Comparison of ENCODE assay signal across 16 cellular contexts in genomic region chr9:135080286-135081263, GRCh38. TPM values are rescaled to one million over a fixed set of nuclear protein-coding genes. Genes with fewer than 3 reads are reported as not detected.
"Had no signal": no experiment of that assay in that cellular context is flagged by ENCODE, and none has a peak within 500 bp of the region (broad histone marks: within the 10 kb centered on the region; RNA-seq: fewer than 3 reads in every experiment).

No MANE protein-coding gene starts in this region.

- ATAC-seq: activated T-cell treated with anti-CD3 and anti-CD28 coated beads, Interleukin-2, amount 50 U/mL, for 72 hours had no signal

- H3K27ac Mint-ChIP-seq: activated T-cell treated with anti-CD3 and anti-CD28 coated beads, Interleukin-2, amount 50 U/mL, for 72 hours; progenitor cell of endocrine pancreas had no signal

- H3K4me3 Mint-ChIP-seq: activated T-cell treated with anti-CD3 and anti-CD28 coated beads, Interleukin-2, amount 50 U/mL, for 72 hours had no signal

- DNase-seq: activated CD4-positive, alpha-beta T cell treated with anti-CD3 and anti-CD28 coated beads, Interleukin-2, amount 50 U/mL, for 4 hours; activated naive CD4-positive, alpha-beta T cell; activated T-cell treated with anti-CD3 and anti-CD28 coated beads, Interleukin-2, amount 50 U/mL, for 72 hours; colonic mucosa; effector memory CD4-positive, alpha-beta T cell; gastrocnemius medialis; midbrain; stimulated activated CD4-positive, alpha-beta T cell treated with anti-CD3 and anti-CD28 coated beads, Interleukin-15, amount 100 ng/mL, for 24 hours; stimulated activated CD4-positive, alpha-beta T cell treated with anti-CD3 and anti-CD28 coated beads, Interleukin-4, amount 100 ng/mL, for 24 hours; stomach had no signal

- H3K36me3 ChIP-seq: cardiac muscle cell, colonic mucosa, gastrocnemius medialis, neutrophil, stomach, uterus had no signal

- H3K9me3 ChIP-seq: colonic mucosa, gastrocnemius medialis, neutrophil, stomach, uterus had no signal

- H3K9me3 Mint-ChIP-seq: activated T-cell treated with anti-CD3 and anti-CD28 coated beads, Interleukin-2, amount 50 U/mL, for 72 hours had no signal

- H3K27ac ChIP-seq: cardiac muscle cell, colonic mucosa, epithelial cell of prostate, gastrocnemius medialis, neutrophil, stomach, uterus had no signal

- H3K4me3 ChIP-seq: cardiac muscle cell, colonic mucosa, gastrocnemius medialis, stomach, uterus had no signal

RNA-seq across cellular contexts. Expression of gene OLFM1, which starts 6.9 kb away (rescaled TPM):
- total RNA-seq: T-helper 2 cell treated with Interferon-gamma antibody and Interleukin-4, amounts not matched to agents 100 ng/mL and 5 ng/mL, for 36 hours had no signal
